In genomic region chr7:85749715-85750453, GRCh38 we compare ENCODE assay signal across 9 cellular contexts.
DNase-seq lines count a peak whose midpoint lies in the region; ATAC-seq lines count a peak whose summit lies in the region.
"Had no signal": no experiment of that assay in that cellular context is flagged by ENCODE, and none has a peak within 500 bp of the region (broad histone marks: within the 10 kb centered on the region; RNA-seq: fewer than 3 reads in every experiment).

No MANE protein-coding gene starts in this region.

- no peak overlapping the region for H3K27ac Mint-ChIP-seq in activated CD4-positive, alpha-beta T cell treated with anti-CD3 and anti-CD28 coated beads, Interleukin-2, amount 10 ng/mL, durations not matched to agents 24 days and 14 days
- H3K27ac Mint-ChIP-seq: activated naive CD8-positive, alpha-beta T cell treated with anti-CD3 and anti-CD28 coated beads, Interleukin-2, amount 10 ng/mL, durations not matched to agents 7 days and 5 days had no signal

- H3K4me1 Mint-ChIP-seq in activated CD4-positive, alpha-beta T cell treated with anti-CD3 and anti-CD28 coated beads, Interleukin-2, amount 10 ng/mL, durations not matched to agents 24 days and 14 days, result no peaks in the 10 kb centered on the region
- H3K4me1 Mint-ChIP-seq: activated naive CD8-positive, alpha-beta T cell treated with anti-CD3 and anti-CD28 coated beads, Interleukin-2, amount 10 ng/mL, durations not matched to agents 7 days and 5 days had no signal

- peak; percentile 44 for ATAC-seq in GM18498 (IDR thresholded peaks at IDR 0.05; ENCODE audit: unreplicated experiment)
- ATAC-seq in GM21786 (IDR thresholded peaks at IDR 0.05; ENCODE audit: unreplicated experiment), result peak; percentile 24
- peak; percentile 45 for ATAC-seq in HG03439 (IDR thresholded peaks at IDR 0.05; ENCODE audit: unreplicated experiment)

- H3K4me3 Mint-ChIP-seq in activated CD4-positive, alpha-beta T cell treated with anti-CD3 and anti-CD28 coated beads, Interleukin-2, amount 10 ng/mL, durations not matched to agents 24 days and 14 days, result no peak overlapping the region
- H3K4me3 Mint-ChIP-seq: activated naive CD8-positive, alpha-beta T cell treated with anti-CD3 and anti-CD28 coated beads, Interleukin-2, amount 10 ng/mL, durations not matched to agents 7 days and 5 days had no signal

- H3K9me3 Mint-ChIP-seq in activated CD4-positive, alpha-beta T cell treated with anti-CD3 and anti-CD28 coated beads, Interleukin-2, amount 10 ng/mL, durations not matched to agents 24 days and 14 days, result no peaks in the 10 kb centered on the region

- no peaks in the 10 kb centered on the region for H3K27me3 Mint-ChIP-seq in activated CD4-positive, alpha-beta T cell treated with anti-CD3 and anti-CD28 coated beads, Interleukin-2, amount 10 ng/mL, durations not matched to agents 24 days and 14 days
- H3K27me3 Mint-ChIP-seq: activated naive CD8-positive, alpha-beta T cell treated with anti-CD3 and anti-CD28 coated beads, Interleukin-2, amount 10 ng/mL, durations not matched to agents 7 days and 5 days had no signal

- intact Hi-C loops in activated CD4-positive, alpha-beta T cell treated with anti-CD3 and anti-CD28 coated beads, Interleukin-2, amount 10 ng/mL, durations not matched to agents 24 days and 14 days (cut with micrococcal nuclease), result no loop called here

- DNase-seq in iPS DF 19.7 (ENCODE audit: low read depth, low spot score) (peak; percentile 15), NCI-H1092 (lab: John Stamatoyannopoulos, UW) (no peak), DMS53 treated with DMSO at 0.1 percent for 48 hours (lab: John Stamatoyannopoulos, UW; ENCODE audit: unreplicated experiment) (no peak), germinal center (ENCODE audit: low spot score) (no peak)
- DNase-seq in activated CD4-positive, alpha-beta T cell treated with anti-CD3 and anti-CD28 coated beads, Interleukin-2, amount 10 ng/mL, durations not matched to agents 24 days and 14 days, result no peak
- DNase-seq: activated naive CD8-positive, alpha-beta T cell treated with anti-CD3 and anti-CD28 coated beads, Interleukin-2, amount 10 ng/mL, durations not matched to agents 7 days and 5 days had no signal

- no peaks in the 10 kb centered on the region for H3K36me3 Mint-ChIP-seq in activated CD4-positive, alpha-beta T cell treated with anti-CD3 and anti-CD28 coated beads, Interleukin-2, amount 10 ng/mL, durations not matched to agents 24 days and 14 days (ENCODE audit: low read depth)
- H3K36me3 Mint-ChIP-seq: activated naive CD8-positive, alpha-beta T cell treated with anti-CD3 and anti-CD28 coated beads, Interleukin-2, amount 10 ng/mL, durations not matched to agents 7 days and 5 days had no signal
